Comparison of ENCODE assay signal across 10 cellular contexts in genomic region chrX:13330446-13330845, GRCh38. TPM values are rescaled to one million over a fixed set of nuclear protein-coding genes. Genes with fewer than 3 reads are reported as not detected.
"Had no signal": no experiment of that assay in that cellular context is flagged by ENCODE, and none has a peak within 500 bp of the region (broad histone marks: within the 10 kb centered on the region; RNA-seq: fewer than 3 reads in every experiment).

No MANE protein-coding gene starts in this region.

- H3K9me3 Mint-ChIP-seq: HFFc6 had no signal

- H3K27ac ChIP-seq: GM23248 had no signal

- H3K27ac Mint-ChIP-seq: HFFc6 had no signal

- DNase-seq: GM23248, GOT3, H7, HFFc6, IMR-90 had no signal

- FAIRE-seq: K562 had no signal

- H3K4me3 ChIP-seq: GM23248, HAP-1, K562 had no signal

- H3K4me3 Mint-ChIP-seq: HFFc6 had no signal

- H2AFZ ChIP-seq: GM23248 had no signal

- H3K9me3 ChIP-seq: HAP-1 had no signal

- H3K9ac ChIP-seq: GM23248 had no signal

- H3K4me1 ChIP-seq: HAP-1 had no signal

- H3K36me3 ChIP-seq: HAP-1 had no signal

- ATAC-seq: HCT116, K562 had no signal

RNA-seq across cellular contexts. Expression of gene ATXN3L, which starts 10.6 kb away (rescaled TPM):
- total RNA-seq: GM23248, H4, H7, HFFc6, HT-29, IMR-90, K562 had no signal
- polyA plus RNA-seq: GM23248, IMR-90 had no signal
